Comparison of ENCODE assay signal across 29 cellular contexts in the genomic region with DNA sequence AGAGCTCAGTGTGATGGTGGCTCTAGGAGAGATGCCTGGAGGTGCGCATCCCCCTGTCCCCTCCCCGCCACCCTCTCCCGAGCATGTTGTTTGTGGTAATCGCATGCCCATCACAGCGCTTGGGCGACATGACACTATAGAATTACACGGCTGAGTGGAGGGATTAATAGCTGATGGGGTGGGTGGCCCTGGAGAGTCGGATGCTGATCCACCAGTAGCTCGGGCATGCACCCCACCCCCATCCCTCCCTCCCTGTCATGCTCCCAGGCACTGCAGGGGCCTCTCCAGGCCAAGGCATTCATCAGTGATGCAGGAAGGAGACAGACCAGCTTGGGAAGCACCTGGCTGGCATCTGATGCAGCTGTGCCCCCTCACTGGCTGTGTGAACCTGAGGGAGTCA.
DNase-seq lines count a peak whose midpoint lies in the region; ATAC-seq and TF ChIP-seq lines count a peak whose summit lies in the region.
"Had no signal": no experiment of that assay in that cellular context is flagged by ENCODE, and none has a peak within 500 bp of the region (broad histone marks: within the 10 kb centered on the region; RNA-seq: fewer than 3 reads in every experiment).

No MANE protein-coding gene starts in this region.

- no peak overlapping the region for H2AFZ ChIP-seq in mammary epithelial cell (ENCODE audit: low read depth, low read length)
- H2AFZ ChIP-seq: parathyroid adenoma had no signal

- CTCF ChIA-PET in mammary epithelial cell (lab: Charles Lee; ENCODE audit: low non-redundant PET): no interaction called here

- H3K36me3 ChIP-seq in WERI-Rb-1 (no peaks in the 10 kb centered on the region), mammary epithelial cell (ENCODE audit: insufficient read depth, low read length) (no peaks in the 10 kb centered on the region)
- H3K36me3 ChIP-seq: colonic mucosa, right atrium auricular region, suprapubic skin had no signal

- intact Hi-C loops in mammary epithelial cell (cut with micrococcal nuclease): no loop called here

- in situ Hi-C loops in mammary epithelial cell (cut with MboI; ENCODE audit: low sequenced_read_pairs in 2 of 2): no loop called here

- H3K9me3 ChIP-seq in WERI-Rb-1 (ENCODE audit: severe bottlenecking) (no peaks in the 10 kb centered on the region), mammary epithelial cell (replicated peaks; ENCODE audit: insufficient read depth, low read length) (no peaks in the 10 kb centered on the region)
- H3K9me3 ChIP-seq: colonic mucosa, right atrium auricular region, suprapubic skin had no signal

- H3K4me3 ChIP-seq in WERI-Rb-1 (ENCODE audit: low read depth, low read length): no peak overlapping the region
- H3K4me3 ChIP-seq in mammary epithelial cell (replicated peaks in 1 of 3; ENCODE audit: insufficient read depth in 1 of 3, low read depth in 2 of 3, low read length in 3 of 3): no peak overlapping the region
- H3K4me3 ChIP-seq: colonic mucosa, GM12878, right atrium auricular region, SK-N-MC, suprapubic skin had no signal

- H3K4me1 ChIP-seq in mammary epithelial cell (ENCODE audit: insufficient read depth, low read length): peaks cover 7% of the 10 kb centered on the region
- H3K4me1 ChIP-seq: colonic mucosa, parathyroid adenoma, right atrium auricular region, suprapubic skin had no signal

- no peak for ATAC-seq in HG03135 (IDR thresholded peaks at IDR 0.05; ENCODE audit: unreplicated experiment)
- ATAC-seq: GM12878, left cardiac atrium, PC-3 had no signal

- H3K27ac ChIP-seq in WERI-Rb-1 (no peak overlapping the region), mammary epithelial cell (ENCODE audit: insufficient read depth, low read depth, low read length) (no peak overlapping the region)
- H3K27ac ChIP-seq: colonic mucosa, epithelial cell of prostate, parathyroid adenoma, right atrium auricular region, SK-N-MC, suprapubic skin had no signal

- no peak overlapping the region for H3K9ac ChIP-seq in mammary epithelial cell (ENCODE audit: insufficient read depth, low read length)
- H3K9ac ChIP-seq: parathyroid adenoma had no signal

- H3K79me2 ChIP-seq in mammary epithelial cell (ENCODE audit: insufficient read depth, low read length): no peaks in the 10 kb centered on the region
- H3K79me2 ChIP-seq: parathyroid adenoma had no signal

- dilution Hi-C loops in mammary epithelial cell (cut with HindIII; ENCODE audit: low sequenced_read_pairs): no loop called here

- 62% methylated on average over 7 of the region's 9 CpGs for WGBS in mammary epithelial cell (ENCODE audit: low coverage, missing lambda C conversion rate)

- TF ChIP-seq CTCF in WERI-Rb-1 (IDR thresholded peaks at IDR 0.05; ENCODE audit: low read depth, low read length) (no peak), mammary epithelial cell (conservative IDR thresholded peaks at IDR 0.05 in 1 of 2, IDR thresholded peaks at IDR 0.05 in 1 of 2; ENCODE audit: extremely low read depth in 1 of 2, insufficient read depth in 1 of 2, low read depth in 1 of 2, low read length in 2 of 2) (no peak)

- no peaks in the 10 kb centered on the region for H3K27me3 ChIP-seq in WERI-Rb-1 (ENCODE audit: insufficient read depth, low read depth, severe bottlenecking)
- no peaks in the 10 kb centered on the region for H3K27me3 ChIP-seq in mammary epithelial cell (ENCODE audit: insufficient read depth, low read length)
- H3K27me3 ChIP-seq: colonic mucosa, right atrium auricular region had no signal

- no peaks in the 10 kb centered on the region for H4K20me1 ChIP-seq in mammary epithelial cell (ENCODE audit: insufficient read depth, low read length)

- no TSS peak for BruUV-seq in mammary epithelial cell (replicated peaks; lab: Mats Ljungman, UMichigan)

- DNase-seq in NCI-H2107 treated with DMSO at 0.1 percent for 48 hours (lab: John Stamatoyannopoulos, UW; ENCODE audit: unreplicated experiment): peak; percentile 62
- DNase-seq in NCI-H2107 (lab: John Stamatoyannopoulos, UW): no peak
- peak; percentile 61 for DNase-seq in NCI-H345 (lab: John Stamatoyannopoulos, UW)
- DNase-seq in WERI-Rb-1: peak; percentile 82
- DNase-seq in mammary epithelial cell: no peak
- DNase-seq in hypothalamus (lab: John Stamatoyannopoulos, UW): no peak
- DNase-seq: activated B cell treated with CpG ODN at 0.5 μM for 24 hours; activated CD4-positive, alpha-beta T cell treated with anti-CD3 and anti-CD28 coated beads, Interleukin-2, amount 50 U/mL, for 1 hour; activated gamma-delta T cell treated with Interleukin-2 at 50 U/mL for 16 hours; activated T-cell treated with anti-CD3 and anti-CD28 coated beads, Interleukin-2, amount 50 U/mL, for 24 hours; AML-193; CD4-positive, alpha-beta T cell; colonic mucosa; effector CD8-positive, alpha-beta T cell; hippocampal formation; immature natural killer cell; KBM-7; left cardiac atrium; NCI-H1092; PC-3; small intestine; stimulated activated naive CD4-positive, alpha-beta T cell treated with Interleukin-2 at 50 U/mL for 16 hours had no signal

- H3K4me2 ChIP-seq in mammary epithelial cell (ENCODE audit: insufficient read depth, low read depth, low read length): no peak overlapping the region

Comparison
In these comparisons a context has a peak if more than half of its experiments do, and no peak if none do; other contexts are left out.
1. DNase-seq: peak in NCI-H2107 treated with DMSO at 0.1 percent for 48 hours (single experiment), NCI-H345 (single experiment) and WERI-Rb-1 (single experiment); none in NCI-H2107 (single experiment), mammary epithelial cell (single experiment) and hypothalamus (0 of 51).